16 cellular contexts compared by ENCODE assay signal in genomic region chr14:104580961-104581360, GRCh38. TPM values are rescaled to one million over a fixed set of nuclear protein-coding genes. Genes with fewer than 3 reads are reported as not detected.
DNase-seq lines count a peak whose midpoint lies in the region; ATAC-seq and TF ChIP-seq lines count a peak whose summit lies in the region.
"Had no signal": no experiment of that assay in that cellular context is flagged by ENCODE, and none has a peak within 500 bp of the region (broad histone marks: within the 10 kb centered on the region; RNA-seq: fewer than 3 reads in every experiment).

No MANE protein-coding gene starts in this region.

- H3K9me3 ChIP-seq in psoas muscle (no peaks in the 10 kb centered on the region), suprapubic skin (no peaks in the 10 kb centered on the region)
- H3K9me3 ChIP-seq: esophagus muscularis mucosa had no signal

- H3K4me3 ChIP-seq in fibroblast of villous mesenchyme (ENCODE audit: low read depth, low read length) (no peak overlapping the region), psoas muscle (peak overlapping the region; percentile 34), suprapubic skin (no peak overlapping the region)
- H3K4me3 ChIP-seq: esophagus muscularis mucosa, GM23338 had no signal

- no peak for TF ChIP-seq EP300 in suprapubic skin (IDR thresholded peaks at IDR 0.05)

- H3K4me1 ChIP-seq in psoas muscle (peaks cover 53% of the 10 kb centered on the region), suprapubic skin (peaks cover 21% of the 10 kb centered on the region)

- DNase-seq in Daoy (ENCODE audit: low read depth): peak; percentile 51
- DNase-seq in NCI-H2171 treated with DMSO at 0.1 percent for 48 hours (lab: John Stamatoyannopoulos, UW): peak; percentile 37
- peak; percentile 9 for DNase-seq in fibroblast of villous mesenchyme (ENCODE audit: low read depth)
- DNase-seq in psoas muscle: peak; percentile 33 to 72
- DNase-seq in NCI-H1930 (lab: John Stamatoyannopoulos, UW): no peak
- DNase-seq in GM20000 (ENCODE audit: low spot score): no peak
- no peak for DNase-seq in suprapubic skin (ENCODE audit: low spot score in 2 of 2)
- DNase-seq: activated CD8-positive, alpha-beta memory T cell treated with anti-CD3 and anti-CD28 coated beads, Interleukin-2, amount 10 ng/mL, durations not matched to agents 7 days and 5 days; EL; mesendoderm; NCI-H1417 treated with DMSO at 0.1 percent for 48 hours; occipital lobe had no signal

- 44 to 62% (median 59%) methylated on average over 9 of the region's 9 CpGs for WGBS in psoas muscle, 3 donors
- WGBS in suprapubic skin: 61% methylated on average over 7 of the region's 9 CpGs

- H3K27me3 ChIP-seq in psoas muscle (ENCODE audit: insufficient read depth in 3 of 3, low read length in 2 of 3): peaks cover 0 to 1% (median 0%) of the 10 kb centered on the region in 3 donors
- H3K27me3 ChIP-seq in suprapubic skin: peaks cover 91% of the 10 kb centered on the region

- H3K27ac ChIP-seq in psoas muscle: no peak overlapping the region
- H3K27ac ChIP-seq in suprapubic skin: no peak overlapping the region
- H3K27ac ChIP-seq: esophagus muscularis mucosa, VCaP had no signal

- TF ChIP-seq POLR2A in suprapubic skin (IDR thresholded peaks at IDR 0.05): no peak

- TF ChIP-seq CTCF in fibroblast of villous mesenchyme (IDR thresholded peaks at IDR 0.05; ENCODE audit: insufficient read depth, low read depth, low read length) (no peak), psoas muscle (IDR thresholded peaks at IDR 0.05) (no peak), GM20000 (IDR thresholded peaks at IDR 0.05; ENCODE audit: extremely low read depth, missing control alignments) (no peak), suprapubic skin (IDR thresholded peaks at IDR 0.05) (no peak)

- no peaks in the 10 kb centered on the region for H3K36me3 ChIP-seq in psoas muscle (ENCODE audit: insufficient read depth in 1 of 2, low read depth in 1 of 2)
- no peaks in the 10 kb centered on the region for H3K36me3 ChIP-seq in suprapubic skin
- H3K36me3 ChIP-seq: esophagus muscularis mucosa had no signal

- intact Hi-C loops in psoas muscle (cut with DNase I): no loop called here

- ATAC-seq in psoas muscle (peak in 2 of 4 donors; percentile 29 to 35), GM18868 (IDR thresholded peaks at IDR 0.05; ENCODE audit: unreplicated experiment) (no peak)
- ATAC-seq: activated CD8-positive, alpha-beta memory T cell treated with anti-CD3 and anti-CD28 coated beads, Interleukin-2, amount 10 ng/mL, durations not matched to agents 7 days and 5 days; GM23338 had no signal

RNA-seq across cellular contexts. Expression of gene C14orf180, which starts 1.4 kb away (rescaled TPM):
- total RNA-seq in Daoy (2014; rRNA removed; shearing (Covaris generic)): not detected in 2 replicates
- total RNA-seq in fibroblast of villous mesenchyme (not detected in 2 replicates), psoas muscle (1 to 10 TPM in 1 of 4 donors, under 1 TPM in 3; 0.32 to 7.3 (median 0.33) TPM), suprapubic skin (1 to 10 TPM in 1 of 4 donors, under 1 TPM in 1, not detected in 2; 0.30 to 3.9 TPM)
- polyA plus RNA-seq in psoas muscle: 1 to 10 TPM in 2 of 3 donors, under 1 TPM in 1; 0.58 to 4.0 (median 1.9) TPM
- total RNA-seq: activated CD8-positive, alpha-beta memory T cell treated with anti-CD3 and anti-CD28 coated beads, Interleukin-2, amount 10 ng/mL, durations not matched to agents 7 days and 5 days; GM23338; occipital lobe had no signal
- polyA plus RNA-seq: GM23338 had no signal

RNA-seq across cellular contexts. Expression of gene TMEM179, which starts 23.6 kb away (rescaled TPM):
- 7.4 and 7.5 TPM in 2 replicates for total RNA-seq in Daoy (2014; rRNA removed; shearing (Covaris generic))
- total RNA-seq in fibroblast of villous mesenchyme: under 0.01 TPM in 1 of 2 replicates, not detected in the other
- not detected for total RNA-seq in psoas muscle
- under 1 TPM in 1 of 3 donors, not detected in 2; 0.01 TPM for polyA plus RNA-seq in psoas muscle
- not detected for total RNA-seq in suprapubic skin
- total RNA-seq: activated CD8-positive, alpha-beta memory T cell treated with anti-CD3 and anti-CD28 coated beads, Interleukin-2, amount 10 ng/mL, durations not matched to agents 7 days and 5 days had no signal

Comparison
In these comparisons a context has a peak if more than half of its experiments do, and no peak if none do; other contexts are left out.
1. DNase-seq: peak in Daoy (single experiment), NCI-H2171 treated with DMSO at 0.1 percent for 48 hours (single experiment), fibroblast of villous mesenchyme (single experiment) and psoas muscle (2 of 2); none in NCI-H1930 (0 of 2), GM20000 (single experiment) and suprapubic skin (0 of 2).